In the genomic region with DNA sequence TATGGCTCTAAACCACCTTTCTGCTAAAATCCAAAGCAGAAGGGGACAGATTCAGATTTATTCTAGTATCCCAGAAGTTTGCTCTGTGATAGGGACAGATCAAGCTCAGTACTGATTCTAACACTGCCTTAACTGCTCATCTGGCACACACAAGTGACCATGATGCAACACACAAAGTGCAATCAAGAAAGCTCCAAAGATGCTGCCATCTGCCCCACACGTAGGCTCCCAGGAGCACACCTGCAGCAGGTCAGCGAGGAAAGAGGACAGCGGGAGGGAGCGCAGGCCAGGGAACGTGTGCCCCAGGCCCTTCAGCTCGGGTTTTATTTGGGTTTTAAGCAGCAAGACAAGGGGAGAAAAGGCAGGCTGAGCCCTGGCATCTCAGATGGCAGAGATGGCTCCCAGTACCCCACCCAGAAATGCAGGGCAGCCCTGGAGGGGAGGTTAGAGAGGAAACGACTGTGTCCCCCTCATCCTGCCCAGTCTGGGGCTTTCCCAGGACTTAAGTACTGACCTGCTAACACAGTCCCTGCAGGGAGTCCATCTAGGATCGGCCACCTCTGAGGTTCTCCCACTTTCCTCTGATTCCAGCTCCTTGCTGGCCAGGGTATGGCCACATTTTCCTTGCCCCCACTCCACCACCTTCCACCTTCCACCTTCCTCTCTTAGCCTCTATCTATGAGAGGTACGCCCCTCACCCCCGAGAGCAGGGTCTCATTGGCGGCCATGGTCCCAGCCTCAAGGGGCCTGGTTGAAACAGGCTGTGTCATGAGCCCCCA, we compare ENCODE assay signal across 1 cellular context.
TF ChIP-seq lines count a peak whose summit lies in the region.

No MANE protein-coding gene starts in this region.

TF ChIP-seq in HEK293, 187 proteins besides CTCF, POLR2A, EP300 and RAD21:
- TF ChIP-seq, protein P1, sequence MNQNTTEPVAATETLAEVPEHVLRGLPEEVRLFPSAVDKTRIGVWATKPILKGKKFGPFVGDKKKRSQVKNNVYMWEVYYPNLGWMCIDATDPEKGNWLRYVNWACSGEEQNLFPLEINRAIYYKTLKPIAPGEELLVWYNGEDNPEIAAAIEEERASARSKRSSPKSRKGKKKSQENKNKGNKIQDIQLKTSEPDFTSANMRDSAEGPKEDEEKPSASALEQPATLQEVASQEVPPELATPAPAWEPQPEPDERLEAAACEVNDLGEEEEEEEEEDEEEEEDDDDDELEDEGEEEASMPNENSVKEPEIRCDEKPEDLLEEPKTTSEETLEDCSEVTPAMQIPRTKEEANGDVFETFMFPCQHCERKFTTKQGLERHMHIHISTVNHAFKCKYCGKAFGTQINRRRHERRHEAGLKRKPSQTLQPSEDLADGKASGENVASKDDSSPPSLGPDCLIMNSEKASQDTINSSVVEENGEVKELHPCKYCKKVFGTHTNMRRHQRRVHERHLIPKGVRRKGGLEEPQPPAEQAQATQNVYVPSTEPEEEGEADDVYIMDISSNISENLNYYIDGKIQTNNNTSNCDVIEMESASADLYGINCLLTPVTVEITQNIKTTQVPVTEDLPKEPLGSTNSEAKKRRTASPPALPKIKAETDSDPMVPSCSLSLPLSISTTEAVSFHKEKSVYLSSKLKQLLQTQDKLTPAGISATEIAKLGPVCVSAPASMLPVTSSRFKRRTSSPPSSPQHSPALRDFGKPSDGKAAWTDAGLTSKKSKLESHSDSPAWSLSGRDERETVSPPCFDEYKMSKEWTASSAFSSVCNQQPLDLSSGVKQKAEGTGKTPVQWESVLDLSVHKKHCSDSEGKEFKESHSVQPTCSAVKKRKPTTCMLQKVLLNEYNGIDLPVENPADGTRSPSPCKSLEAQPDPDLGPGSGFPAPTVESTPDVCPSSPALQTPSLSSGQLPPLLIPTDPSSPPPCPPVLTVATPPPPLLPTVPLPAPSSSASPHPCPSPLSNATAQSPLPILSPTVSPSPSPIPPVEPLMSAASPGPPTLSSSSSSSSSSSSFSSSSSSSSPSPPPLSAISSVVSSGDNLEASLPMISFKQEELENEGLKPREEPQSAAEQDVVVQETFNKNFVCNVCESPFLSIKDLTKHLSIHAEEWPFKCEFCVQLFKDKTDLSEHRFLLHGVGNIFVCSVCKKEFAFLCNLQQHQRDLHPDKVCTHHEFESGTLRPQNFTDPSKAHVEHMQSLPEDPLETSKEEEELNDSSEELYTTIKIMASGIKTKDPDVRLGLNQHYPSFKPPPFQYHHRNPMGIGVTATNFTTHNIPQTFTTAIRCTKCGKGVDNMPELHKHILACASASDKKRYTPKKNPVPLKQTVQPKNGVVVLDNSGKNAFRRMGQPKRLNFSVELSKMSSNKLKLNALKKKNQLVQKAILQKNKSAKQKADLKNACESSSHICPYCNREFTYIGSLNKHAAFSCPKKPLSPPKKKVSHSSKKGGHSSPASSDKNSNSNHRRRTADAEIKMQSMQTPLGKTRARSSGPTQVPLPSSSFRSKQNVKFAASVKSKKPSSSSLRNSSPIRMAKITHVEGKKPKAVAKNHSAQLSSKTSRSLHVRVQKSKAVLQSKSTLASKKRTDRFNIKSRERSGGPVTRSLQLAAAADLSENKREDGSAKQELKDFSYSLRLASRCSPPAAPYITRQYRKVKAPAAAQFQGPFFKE (tag by site-specific recombination; IDR thresholded peaks at IDR 0.05; ENCODE audit: borderline replicate concordance), result peak; percentile 38; the same call in 1 of the 2 replicates
- TF ChIP-seq SP2 (tag by site-specific recombination; IDR thresholded peaks at IDR 0.05) (0 out of 2 replicates have a peak, but pooled peaks have one; percentile 6), ZNF76 (tag by site-specific recombination; IDR thresholded peaks at IDR 0.05; ENCODE audit: borderline replicate concordance, low read depth) (0 out of 2 replicates have a peak, but pooled peaks have one; percentile 22), SETDB1 (IDR thresholded peaks at IDR 0.05; ENCODE audit: insufficient read length, low read length) (no peak), ZBTB17 (tag by site-specific recombination; IDR thresholded peaks at IDR 0.05) (peak; percentile 32; the same call in 1 of the 2 replicates), WT1 (tag by site-specific recombination; IDR thresholded peaks at IDR 0.05) (peak; percentile 26; the same call in 1 of the 2 replicates), ZNF785 (tag by site-specific recombination; IDR thresholded peaks at IDR 0.05) (no peak), GLIS1 (tag by site-specific recombination; IDR thresholded peaks at IDR 0.05) (peak; percentile 64), ZBTB48 (tag by site-specific recombination; IDR thresholded peaks at IDR 0.05) (peak; percentile 53; the same call in 1 of the 2 replicates)
- TF ChIP-seq, protein P2, sequence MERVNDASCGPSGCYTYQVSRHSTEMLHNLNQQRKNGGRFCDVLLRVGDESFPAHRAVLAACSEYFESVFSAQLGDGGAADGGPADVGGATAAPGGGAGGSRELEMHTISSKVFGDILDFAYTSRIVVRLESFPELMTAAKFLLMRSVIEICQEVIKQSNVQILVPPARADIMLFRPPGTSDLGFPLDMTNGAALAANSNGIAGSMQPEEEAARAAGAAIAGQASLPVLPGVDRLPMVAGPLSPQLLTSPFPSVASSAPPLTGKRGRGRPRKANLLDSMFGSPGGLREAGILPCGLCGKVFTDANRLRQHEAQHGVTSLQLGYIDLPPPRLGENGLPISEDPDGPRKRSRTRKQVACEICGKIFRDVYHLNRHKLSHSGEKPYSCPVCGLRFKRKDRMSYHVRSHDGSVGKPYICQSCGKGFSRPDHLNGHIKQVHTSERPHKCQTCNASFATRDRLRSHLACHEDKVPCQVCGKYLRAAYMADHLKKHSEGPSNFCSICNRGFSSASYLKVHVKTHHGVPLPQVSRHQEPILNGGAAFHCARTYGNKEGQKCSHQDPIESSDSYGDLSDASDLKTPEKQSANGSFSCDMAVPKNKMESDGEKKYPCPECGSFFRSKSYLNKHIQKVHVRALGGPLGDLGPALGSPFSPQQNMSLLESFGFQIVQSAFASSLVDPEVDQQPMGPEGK (tag by site-specific recombination; IDR thresholded peaks at IDR 0.05), result peak; percentile 60
